Comparison of ENCODE assay signal across 1 cellular context in genomic region chr6:6684365-6684833, GRCh38.
TF ChIP-seq lines count a peak whose summit lies in the region.

No MANE protein-coding gene starts in this region.

TF ChIP-seq in K562, 482 proteins besides CTCF, POLR2A, EP300 and RAD21 (continued from another document and continues in another):
- TF ChIP-seq AFF1 (IDR thresholded peaks at IDR 0.05; ENCODE audit: low read depth in 1 of 2, partially characterized antibody in 2 of 2): peak in 1 of 2 experiments; percentile 44
- no peak for TF ChIP-seq ZNF282 (CRISPR knock-in tag; IDR thresholded peaks at IDR 0.05)
- no peak for TF ChIP-seq BCL6 (CRISPR knock-in tag; IDR thresholded peaks at IDR 0.05)
- TF ChIP-seq NR2C2 (CRISPR knock-in tag; IDR thresholded peaks at IDR 0.05): 0 out of 2 replicates have a peak, but pooled peaks have one; percentile 46
- peak; percentile 70 for TF ChIP-seq NR2C2 (tag; IDR thresholded peaks at IDR 0.05)
- TF ChIP-seq ZNF764 (CRISPR knock-in tag; IDR thresholded peaks at IDR 0.05; ENCODE audit: low read depth): no peak
- TF ChIP-seq PML (IDR thresholded peaks at IDR 0.05; ENCODE audit: low read length): peak; percentile 87
- peak; percentile 83 for TF ChIP-seq SOX6 (IDR thresholded peaks at IDR 0.05)
- TF ChIP-seq RFX1 (IDR thresholded peaks at IDR 0.05): 0 out of 2 replicates have a peak, but pooled peaks have one; percentile 8
- TF ChIP-seq GATAD2B (IDR thresholded peaks at IDR 0.05; ENCODE audit: borderline replicate concordance): peak; percentile 82
- no peak for TF ChIP-seq IRF2 (CRISPR knock-in tag; IDR thresholded peaks at IDR 0.05)
- TF ChIP-seq MAZ (CRISPR knock-in tag; conservative IDR thresholded peaks at IDR 0.05 in 1 of 2, IDR thresholded peaks at IDR 0.05 in 1 of 2): 0 out of 4 replicates have a peak, but pooled peaks of 1 of the 2 experiments have one; percentile 35
- TF ChIP-seq BACH1 (tag; IDR thresholded peaks at IDR 0.05): no peak; the same call in 1 of the 2 replicates
- peak; percentile 84; the same call in 1 of the 2 replicates for TF ChIP-seq CTBP1 (IDR thresholded peaks at IDR 0.05; ENCODE audit: borderline replicate concordance)
- TF ChIP-seq TAF1 (IDR thresholded peaks at IDR 0.05; ENCODE audit: control insufficient read depth, extremely low read depth, insufficient read depth, low read length, severe bottlenecking): peak; percentile 45
- TF ChIP-seq ZNF518B (CRISPR knock-in tag; IDR thresholded peaks at IDR 0.05): no peak
- no peak for TF ChIP-seq ZNF436 (CRISPR knock-in tag; IDR thresholded peaks at IDR 0.05)
- no peak for TF ChIP-seq MBD1 (CRISPR knock-in tag; IDR thresholded peaks at IDR 0.05)
- no peak for TF ChIP-seq ZBTB49 (CRISPR knock-in tag; IDR thresholded peaks at IDR 0.05; ENCODE audit: borderline replicate concordance)
- no peak for TF ChIP-seq GTF3C2 (IDR thresholded peaks at IDR 0.05; ENCODE audit: borderline replicate concordance, extremely low read depth, insufficient read length)
- TF ChIP-seq TOE1 (IDR thresholded peaks at IDR 0.05; ENCODE audit: borderline replicate concordance): peak; percentile 95
- peak; percentile 53; the same call in 1 of the 2 replicates for TF ChIP-seq TOE1 (CRISPR knock-in tag; IDR thresholded peaks at IDR 0.05; ENCODE audit: borderline replicate concordance, low read depth)
- no peak for TF ChIP-seq ZNF121 (CRISPR knock-in tag; conservative IDR thresholded peaks at IDR 0.05)
- no peak for TF ChIP-seq TEAD2 (tag; IDR thresholded peaks at IDR 0.05)
- peak; percentile 70; the same call in 1 of the 2 replicates for TF ChIP-seq RUNX1 (IDR thresholded peaks at IDR 0.05; ENCODE audit: low read depth)
- no peak for TF ChIP-seq THRA (IDR thresholded peaks at IDR 0.05)
- TF ChIP-seq ZNF398 (CRISPR knock-in tag; IDR thresholded peaks at IDR 0.05): no peak
- no peak for TF ChIP-seq HNRNPLL (IDR thresholded peaks at IDR 0.05; ENCODE audit: low read depth, low read length, poor library complexity, severe bottlenecking)
- TF ChIP-seq ZNF740 (CRISPR knock-in tag; IDR thresholded peaks at IDR 0.05): no peak
- no peak for TF ChIP-seq ZNF740 (tag; IDR thresholded peaks at IDR 0.05)
